ENCODE assay signal across 1 cellular context in genomic region chr1:182806015-182806678, GRCh38.
TF ChIP-seq lines count a peak whose summit lies in the region.

No MANE protein-coding gene starts in this region.

TF ChIP-seq in IMR-90, 13 proteins besides CTCF, POLR2A, EP300 and RAD21:
- TF ChIP-seq RCOR1 (IDR thresholded peaks at IDR 0.05; ENCODE audit: insufficient replicate concordance, low read length) (no peak), ELK1 (IDR thresholded peaks at IDR 0.05; ENCODE audit: borderline replicate concordance, low read depth, low read length) (no peak), MAZ (IDR thresholded peaks at IDR 0.05; ENCODE audit: borderline replicate concordance, low read depth, low read length) (no peak), RFX5 (IDR thresholded peaks at IDR 0.05; ENCODE audit: low read depth, low read length) (no peak), FOS (IDR thresholded peaks at IDR 0.05; ENCODE audit: low read depth, low read length) (no peak), CEBPB (IDR thresholded peaks at IDR 0.05; ENCODE audit: low read depth, low read length) (no peak), USF2 (IDR thresholded peaks at IDR 0.05; ENCODE audit: low read depth, low read length) (no peak), MAFK (IDR thresholded peaks at IDR 0.05; ENCODE audit: low read depth, low read length) (no peak), NFE2L2 (IDR thresholded peaks at IDR 0.05; ENCODE audit: low read depth, low read length) (no peak), MXI1 (IDR thresholded peaks at IDR 0.05; ENCODE audit: borderline replicate concordance, low read depth, low read length) (no peak), BHLHE40 (IDR thresholded peaks at IDR 0.05; ENCODE audit: low read depth, low read length) (no peak), CHD1 (IDR thresholded peaks at IDR 0.05; ENCODE audit: low read depth, low read length) (no peak), SMC3 (IDR thresholded peaks at IDR 0.05; ENCODE audit: low read depth, low read length) (no peak)
